Comparison of ENCODE assay signal across 8 cellular contexts in the genomic region with DNA sequence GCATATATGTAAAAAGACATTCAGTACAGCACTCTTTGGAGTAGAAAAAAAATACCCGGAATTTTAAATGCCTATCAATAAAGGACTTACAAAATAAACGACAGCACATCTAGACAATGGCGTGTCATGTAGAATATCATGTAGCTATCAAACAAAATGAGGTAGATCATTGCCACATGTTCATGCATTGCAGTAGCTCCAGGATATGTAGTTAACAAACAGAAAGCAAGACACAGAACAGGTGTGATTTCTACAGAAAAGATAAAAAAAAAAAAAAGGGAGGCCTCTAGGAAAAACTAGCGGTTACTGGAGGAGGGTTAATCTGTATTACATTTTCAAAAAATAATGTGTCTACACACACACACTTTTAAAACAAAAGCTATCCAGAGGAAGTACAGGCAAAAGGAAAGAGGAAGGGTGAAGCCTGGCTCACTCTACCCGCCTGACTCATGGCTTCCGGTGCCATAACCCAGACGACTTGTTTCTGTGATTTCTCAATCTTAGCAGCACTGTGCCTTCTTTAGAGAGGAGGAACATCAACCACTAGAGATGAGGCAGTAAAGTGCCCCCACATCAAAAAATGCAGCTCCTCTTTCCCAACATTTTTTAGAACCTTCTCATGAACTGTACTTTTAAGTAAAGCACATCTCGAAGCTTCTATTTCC. TPM values are rescaled to one million over a fixed set of nuclear protein-coding genes. Genes with fewer than 3 reads are reported as not detected.
DNase-seq lines count a peak whose midpoint lies in the region; ATAC-seq and TF ChIP-seq lines count a peak whose summit lies in the region.

No MANE protein-coding gene starts in this region.

- H3K4me1 ChIP-seq in stomach (peaks cover 5 to 39% (median 11%) of the 10 kb centered on the region in 4 donors), neuronal stem cell (ENCODE audit: control insufficient read depth in 2 of 2, insufficient read depth in 1 of 2, low read depth in 1 of 2, low read length in 2 of 2) (no peaks in the 10 kb centered on the region)

- no peak for TF ChIP-seq EP300 in stomach (IDR thresholded peaks at IDR 0.05)

- WGBS in stomach, 5 donors: 55 to 75% (median 69%) methylated on average over 8 of the region's 8 CpGs
- no CpG with 5 or more reads among the region's 8 CpGs for WGBS in neuronal stem cell (ENCODE audit: extremely low coverage in 2 of 2, insufficient read length in 2 of 2, insufficient replicate concordance in 1 of 2), 2 donors

- H3K9me3 ChIP-seq in stomach (no peaks in the 10 kb centered on the region), neuronal stem cell (replicated peaks in 1 of 2; ENCODE audit: control insufficient read depth in 2 of 2, insufficient read depth in 1 of 2, low read depth in 1 of 2, low read length in 2 of 2) (no peaks in the 10 kb centered on the region)

- ATAC-seq in GM19452 (IDR thresholded peaks at IDR 0.05; ENCODE audit: unreplicated experiment) (peak; percentile 98), HG03558 (IDR thresholded peaks at IDR 0.05; ENCODE audit: extremely low read depth, unreplicated experiment) (peak; percentile 88)
- peak; percentile 99 to 100 for ATAC-seq in activated CD4-positive, CD25-positive, alpha-beta regulatory T cell treated with anti-CD3 and anti-CD28 coated beads, Interleukin-2, amount 50 U/mL, for 24 hours

- no peak overlapping the region for H4K8ac ChIP-seq in neuronal stem cell (ENCODE audit: low read depth, low read length)

- TF ChIP-seq POLR2A in stomach (IDR thresholded peaks at IDR 0.05): no peak

- no peak overlapping the region for H3K18ac ChIP-seq in neuronal stem cell (ENCODE audit: low read length)

- no peak overlapping the region for H2BK5ac ChIP-seq in neuronal stem cell (ENCODE audit: low read length)

- peak; percentile 85 for DNase-seq in AG08395 (ENCODE audit: low spot score)
- peak; percentile 45 for DNase-seq in dedifferentiated amniotic fluid mesenchymal stem cell (ENCODE audit: extremely low spot score)
- peak; percentile 75 for DNase-seq in myocyte (ENCODE audit: low read depth)
- DNase-seq in stomach: peak; percentile 38
- DNase-seq in neuronal stem cell (ENCODE audit: low spot score): no peak

- H2BK15ac ChIP-seq in neuronal stem cell (ENCODE audit: low read length): no peak overlapping the region

- H2BK120ac ChIP-seq in neuronal stem cell (ENCODE audit: low read depth, low read length): no peak overlapping the region

- intact Hi-C loops in stomach (cut with DNase I; ENCODE audit: low total_unique reads): no loop called here

- H2AK5ac ChIP-seq in neuronal stem cell (ENCODE audit: low read depth, low read length): no peak overlapping the region

- no peak overlapping the region for H4K91ac ChIP-seq in neuronal stem cell (ENCODE audit: low read depth, low read length, poor library complexity)

- H3K4me3 ChIP-seq in stomach (no peak overlapping the region), neuronal stem cell (ENCODE audit: low read length in 2 of 2) (no peak overlapping the region)

- H3K4ac ChIP-seq in neuronal stem cell (ENCODE audit: low read length): no peak overlapping the region

- H3K27ac ChIP-seq in stomach (peak overlapping the region in 4 of 5 donors; percentile 62 to 77 (median 67)), neuronal stem cell (replicated peaks; ENCODE audit: low read length) (no peak overlapping the region)

- H3K27me3 ChIP-seq in stomach: no peaks in the 10 kb centered on the region
- H3K27me3 ChIP-seq in neuronal stem cell (ENCODE audit: control insufficient read depth in 3 of 3, insufficient read depth in 3 of 3, low read depth in 1 of 3, low read length in 3 of 3): peaks cover 0 to 12% (median 6%) of the 10 kb centered on the region in 3 experiments

- H3K14ac ChIP-seq in neuronal stem cell (ENCODE audit: low read length): no peak overlapping the region

- H3K4me2 ChIP-seq in neuronal stem cell (ENCODE audit: insufficient read depth, low read length, poor library complexity, severe bottlenecking): no peak overlapping the region

- no peak overlapping the region for H2AFZ ChIP-seq in neuronal stem cell (ENCODE audit: low read length)

- no peak overlapping the region for H3K23ac ChIP-seq in neuronal stem cell (ENCODE audit: low read depth, low read length, poor library complexity)

- TF ChIP-seq CTCF in stomach (IDR thresholded peaks at IDR 0.05): no peak

- H2BK12ac ChIP-seq in neuronal stem cell (ENCODE audit: low read length): no peak overlapping the region

- H3K9ac ChIP-seq in neuronal stem cell (ENCODE audit: low read depth, low read length, poor library complexity): no peak overlapping the region

- H3K36me3 ChIP-seq in stomach: no peaks in the 10 kb centered on the region
- H3K36me3 ChIP-seq in neuronal stem cell (replicated peaks in 1 of 2; ENCODE audit: control insufficient read depth in 2 of 2, insufficient read depth in 2 of 2, low read length in 2 of 2): no peaks in the 10 kb centered on the region

- H3K79me1 ChIP-seq in neuronal stem cell (ENCODE audit: low read depth, low read length): no peaks in the 10 kb centered on the region

RNA-seq across cellular contexts. Expression of a gene that starts 6.9 kb away (rescaled TPM):
- 52.0 and 98.6 TPM in 2 replicates for total RNA-seq in myocyte
- polyA plus RNA-seq in myocyte (2012): 31.9 TPM
- total RNA-seq in stomach: 100 to 1,000 TPM in 1 of 5 donors, 10 to 100 TPM in 4; 13.3 to 115 (median 63.6) TPM
- polyA plus RNA-seq in stomach: 10 to 100 TPM in 2 of 3 donors, 1 to 10 TPM in 1; 9.5 to 18.6 (median 18.6) TPM
- 2.8 TPM for polyA plus RNA-seq in neuronal stem cell (2013, experiment 1 of 2)
- 2.7 TPM for polyA plus RNA-seq in neuronal stem cell (2013, experiment 2 of 2)
